ENCODE assay signal across 14 cellular contexts in the genomic region with DNA sequence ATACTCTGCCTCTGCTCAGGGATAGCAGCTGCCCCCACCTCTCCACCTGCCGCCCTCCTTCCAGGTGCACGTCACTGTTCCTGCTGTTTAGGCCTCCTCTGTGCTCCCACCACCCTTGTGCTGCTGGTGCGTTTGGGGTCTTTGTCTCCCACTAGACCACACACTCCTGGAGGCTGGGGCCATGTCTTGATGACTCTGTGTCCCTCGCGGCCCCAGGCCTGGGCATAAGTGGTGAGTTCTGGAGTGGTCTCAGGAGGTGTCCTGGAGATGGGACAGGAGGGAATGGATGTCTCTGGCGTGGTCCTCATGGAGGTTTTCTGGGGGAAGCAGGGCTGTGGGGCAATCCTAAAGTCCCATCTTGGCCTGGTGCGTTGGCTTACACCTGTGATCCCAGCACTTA.
DNase-seq lines count a peak whose midpoint lies in the region; ATAC-seq, FAIRE-seq and TF ChIP-seq lines count a peak whose summit lies in the region.
"Had no signal": no experiment of that assay in that cellular context is flagged by ENCODE, and none has a peak within 500 bp of the region (broad histone marks: within the 10 kb centered on the region; RNA-seq: fewer than 3 reads in every experiment).

No MANE protein-coding gene starts in this region.

- no peak overlapping the region for H3K18ac ChIP-seq in H1 (ENCODE audit: extremely low read depth, low read length)

- no peak overlapping the region for H3K23ac ChIP-seq in H1 (ENCODE audit: insufficient read length)

- POLR2A ChIA-PET in A549 (lab: Yijun Ruan, JAX) (no interaction called here), H1 (lab: Charles Lee; ENCODE audit: partially characterized antibody) (interaction anchor here (1.0 to 1.3 kb wide), 2 partner anchors 20 to 78 kb away, joined by 3 read pairs; no protein-coding TSS in a partner anchor)

- 0 out of 2 replicates have a peak, but pooled peaks have one; percentile 10 for TF ChIP-seq POLR2A in A549 (IDR thresholded peaks at IDR 0.05; ENCODE audit: low read length)
- no peak for TF ChIP-seq POLR2A in H1 (IDR thresholded peaks at IDR 0.05; ENCODE audit: control extremely low read depth in 1 of 2, low read depth in 2 of 2, low read length in 2 of 2)

- intact Hi-C loops in kidney (cut with DNase I) = no loop called here

- H4K5ac ChIP-seq in H1 (ENCODE audit: insufficient read length, low read depth, low read length) = no peak overlapping the region

- no peaks in the 10 kb centered on the region for H3K23me2 ChIP-seq in H1 (ENCODE audit: low read depth, low read length)

- no peak overlapping the region for H3K27ac ChIP-seq in A549
- H3K27ac ChIP-seq in H1 (ENCODE audit: low read depth, low read length) = no peak overlapping the region
- no peak overlapping the region for H3K27ac ChIP-seq in kidney (ENCODE audit: low read depth in 2 of 2, low read length in 2 of 2)
- H3K27ac ChIP-seq: BLaER1 treated with 17β-estradiol and CSF1 and Interleukin-3, amounts not matched to agents 10 nM and 100 nM had no signal

- CTCF ChIA-PET in A549 (lab: Yijun Ruan, JAX) = no interaction called here
- CTCF ChIA-PET in H1 (lab: Charles Lee; ENCODE audit: partially characterized antibody) = interaction anchor here (0.8 to 2.9 kb wide), 3 partner anchors 23 to 142 kb away, joined by 3 to 10 read pairs (median 4); no protein-coding TSS in a partner anchor

- H3K4me2 ChIP-seq in A549 (no peak overlapping the region), H1 (ENCODE audit: insufficient read depth in 1 of 2, low read depth in 2 of 2, low read length in 2 of 2) (no peak overlapping the region)
- H3K4me2 ChIP-seq: BLaER1 treated with 17β-estradiol and CSF1 and Interleukin-3, amounts not matched to agents 10 nM and 100 nM had no signal

- no peak for ATAC-seq in A549
- no peak for ATAC-seq in GM21381 (IDR thresholded peaks at IDR 0.05; ENCODE audit: unreplicated experiment)
- ATAC-seq in GM21723 (IDR thresholded peaks at IDR 0.05; ENCODE audit: unreplicated experiment) = no peak
- ATAC-seq: CD8-positive, alpha-beta T cell had no signal

- TF ChIP-seq EP300 in A549 (IDR thresholded peaks at IDR 0.05) = no peak
- TF ChIP-seq EP300 in H1 (IDR thresholded peaks at IDR 0.05; ENCODE audit: borderline replicate concordance in 1 of 2, low read depth in 2 of 2, low read length in 2 of 2) = no peak

- H2BK15ac ChIP-seq in H1 (ENCODE audit: low read length) = no peak overlapping the region

- H3K9ac ChIP-seq in H1 (replicated peaks in 1 of 4; ENCODE audit: extremely low read depth in 1 of 4, low read depth in 3 of 4, low read length in 3 of 4) = no peak overlapping the region
- no peak overlapping the region for H3K9ac ChIP-seq in kidney (ENCODE audit: low read length in 2 of 2)
- H3K9ac ChIP-seq: BLaER1 treated with 17β-estradiol and CSF1 and Interleukin-3, amounts not matched to agents 10 nM and 100 nM had no signal

- no peaks in the 10 kb centered on the region; the same call in 1 of the 2 replicates for H3K79me1 ChIP-seq in H1 (ENCODE audit: low read depth, low read length)

- no peak overlapping the region for H2AFZ ChIP-seq in H1 (ENCODE audit: low read length)

- H2BK20ac ChIP-seq in H1 (ENCODE audit: low read length) = no peak overlapping the region

- H3K4me1 ChIP-seq in A549 (no peaks in the 10 kb centered on the region), H1 (replicated peaks in 1 of 4; ENCODE audit: control insufficient read depth in 3 of 4, insufficient read depth in 4 of 4, low read length in 3 of 4) (no peaks in the 10 kb centered on the region), kidney (ENCODE audit: control insufficient read depth in 1 of 2, insufficient read depth in 1 of 2, low read depth in 1 of 2, low read length in 2 of 2) (peaks cover 0 to 3% of the 10 kb centered on the region in 2 donors)
- H3K4me1 ChIP-seq: BLaER1 treated with 17β-estradiol and CSF1 and Interleukin-3, amounts not matched to agents 10 nM and 100 nM had no signal

- H3K79me2 ChIP-seq in H1 (ENCODE audit: control insufficient read depth in 1 of 2, insufficient read depth in 2 of 2, low read length in 2 of 2) = no peaks in the 10 kb centered on the region

- H3K14ac ChIP-seq in H1 (ENCODE audit: insufficient read length) = no peak overlapping the region

- H3K56ac ChIP-seq in H1 (replicated peaks; ENCODE audit: insufficient read length, low read depth, low read length) = no peak overlapping the region

- H4K20me1 ChIP-seq in H1 (replicated peaks in 1 of 2; ENCODE audit: control insufficient read depth in 1 of 2, insufficient read depth in 2 of 2, low read length in 2 of 2) = no peaks in the 10 kb centered on the region
- H4K20me1 ChIP-seq: BLaER1 treated with 17β-estradiol and CSF1 and Interleukin-3, amounts not matched to agents 10 nM and 100 nM had no signal

- no peak overlapping the region for H3K4me3 ChIP-seq in A549
- H3K4me3 ChIP-seq in H1 (ENCODE audit: extremely low read depth in 1 of 4, insufficient read depth in 2 of 4, low read depth in 3 of 4, low read length in 4 of 4) = no peak overlapping the region
- H3K4me3 ChIP-seq in kidney (ENCODE audit: low read length in 2 of 2) = no peak overlapping the region
- H3K4me3 ChIP-seq: BLaER1 treated with 17β-estradiol and CSF1 and Interleukin-3, amounts not matched to agents 10 nM and 100 nM had no signal

- 76% methylated on average over 6 of the region's 7 CpGs for WGBS in A549 (ENCODE audit: missing lambda C conversion rate)
- 85% methylated on average over 7 of the region's 7 CpGs; no CpG with 5 or more reads in 1 of the 2 experiments for WGBS in H1 (ENCODE audit: extremely low coverage in 1 of 2, insufficient coverage in 1 of 2, insufficient read length in 1 of 2, insufficient replicate concordance in 2 of 2, low coverage in 1 of 2, low lambda C conversion rate in 2 of 2, missing lambda C conversion rate in 1 of 2), 2 experiments

- peak overlapping the region; percentile 57; the same call in 1 of the 2 replicates for H4K8ac ChIP-seq in H1 (ENCODE audit: extremely low read depth, insufficient read depth, low read length)

- H2BK120ac ChIP-seq in H1 (replicated peaks; ENCODE audit: low read depth, low read length) = no peak overlapping the region

- H2BK12ac ChIP-seq in H1 (ENCODE audit: low read depth, low read length) = no peak overlapping the region

- H2AK5ac ChIP-seq in H1 (ENCODE audit: low read depth, low read length) = no peak overlapping the region

- H3K9me3 ChIP-seq in A549 (peaks cover 14% of the 10 kb centered on the region), H1 (ENCODE audit: insufficient read depth in 2 of 2, low read depth in 1 of 2, low read length in 1 of 2) (peaks cover 12 to 15% of the 10 kb centered on the region in 2 experiments), kidney (ENCODE audit: control insufficient read depth in 1 of 2, low read length in 2 of 2) (peaks cover 3 to 5% of the 10 kb centered on the region in 2 donors)

- FAIRE-seq in A549 (lab: Jason Lieb, UNC) (no peak), H1 (lab: Jason Lieb, UNC) (no peak), kidney (lab: Jason Lieb, UNC) (no peak), urothelium cell line (lab: Jason Lieb, UNC) (peak; percentile 23)

- DNase-seq in A549 (ENCODE audit: low read depth in 1 of 2, low spot score in 1 of 2) (no peak), H1 (ENCODE audit: low read depth in 1 of 2, low spot score in 2 of 2) (no peak), kidney (peak; percentile 44), urothelium cell line (ENCODE audit: low spot score) (no peak), NCI-H446 (lab: John Stamatoyannopoulos, UW) (no peak)
- DNase-seq: 8988T; Calu3; CD8-positive, alpha-beta T cell; DMS79 treated with DMSO at 0.1 percent for 48 hours; GF-D8; HCEC 1CT had no signal

- TF ChIP-seq CTCF in A549 (IDR thresholded peaks at IDR 0.05) (no peak), H1 (IDR thresholded peaks at IDR 0.05; ENCODE audit: control extremely low read depth in 1 of 3, insufficient read depth in 1 of 3, low read depth in 1 of 3, low read length in 3 of 3) (no peak), kidney (IDR thresholded peaks at IDR 0.05; ENCODE audit: borderline replicate concordance, extremely low read depth, insufficient read depth) (no peak)

- H3K36me3 ChIP-seq in H1 (ENCODE audit: control insufficient read depth in 2 of 4, insufficient read depth in 4 of 4, low read length in 3 of 4) (no peaks in the 10 kb centered on the region), kidney (ENCODE audit: control insufficient read depth in 1 of 2, insufficient read depth in 2 of 2, low read length in 2 of 2) (no peaks in the 10 kb centered on the region)
- H3K36me3 ChIP-seq: BLaER1 treated with 17β-estradiol and CSF1 and Interleukin-3, amounts not matched to agents 10 nM and 100 nM had no signal

- H4K91ac ChIP-seq in H1 (replicated peaks; ENCODE audit: insufficient read length, low read length) = no peak overlapping the region

- H2BK5ac ChIP-seq in H1 (ENCODE audit: low read depth, low read length) = no peak overlapping the region

- H3K27me3 ChIP-seq in H1 (replicated peaks in 1 of 4; ENCODE audit: control insufficient read depth in 3 of 4, extremely low read depth in 1 of 4, insufficient read depth in 3 of 4, low read length in 3 of 4) = peaks cover 0 to 3% (median 0%) of the 10 kb centered on the region in 4 experiments; a peak in 1 of 7 replicates
- H3K27me3 ChIP-seq: BLaER1 treated with 17β-estradiol and CSF1 and Interleukin-3, amounts not matched to agents 10 nM and 100 nM had no signal

- H3K4ac ChIP-seq in H1 (replicated peaks; ENCODE audit: insufficient read length, low read depth, low read length) = no peak overlapping the region

- no peak for TF ChIP-seq RAD21 in A549 (conservative IDR thresholded peaks at IDR 0.05 in 1 of 2, IDR thresholded peaks at IDR 0.05 in 1 of 2)
- TF ChIP-seq RAD21 in H1 (IDR thresholded peaks at IDR 0.05 in 1 of 2, conservative IDR thresholded peaks at IDR 0.05 in 1 of 2; ENCODE audit: low read depth in 2 of 2, low read length in 2 of 2) = no peak

TF ChIP-seq in A549, 52 proteins besides CTCF, POLR2A, EP300 and RAD21 (continues in another document):
- TF ChIP-seq POLR2AphosphoS2 (conservative IDR thresholded peaks at IDR 0.05; ENCODE audit: low read length) = no peak
- no peak for TF ChIP-seq NPAS2 (CRISPR knock-in tag; IDR thresholded peaks at IDR 0.05; ENCODE audit: borderline replicate concordance)
- no peak for TF ChIP-seq CBX8 (IDR thresholded peaks at IDR 0.05)
- TF ChIP-seq BHLHE40 (IDR thresholded peaks at IDR 0.05; ENCODE audit: low read depth, low read length) = no peak

TF ChIP-seq in H1, 55 proteins besides CTCF, POLR2A, EP300 and RAD21:
- TF ChIP-seq NANOG (IDR thresholded peaks at IDR 0.05; ENCODE audit: insufficient read depth, low read depth, low read length, poor library complexity, severe bottlenecking) (no peak), SP1 (IDR thresholded peaks at IDR 0.05; ENCODE audit: low read depth, low read length) (no peak), CHD1 (IDR thresholded peaks at IDR 0.05; ENCODE audit: low read depth, low read length) (no peak), MAFK (IDR thresholded peaks at IDR 0.05; ENCODE audit: low read depth, low read length) (no peak), TAF7 (optimal IDR thresholded peaks at IDR 0.05; ENCODE audit: borderline replicate concordance, low read depth, low read length) (no peak)
- TF ChIP-seq, protein P1, sequence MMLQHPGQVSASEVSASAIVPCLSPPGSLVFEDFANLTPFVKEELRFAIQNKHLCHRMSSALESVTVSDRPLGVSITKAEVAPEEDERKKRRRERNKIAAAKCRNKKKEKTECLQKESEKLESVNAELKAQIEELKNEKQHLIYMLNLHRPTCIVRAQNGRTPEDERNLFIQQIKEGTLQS (IDR thresholded peaks at IDR 0.05; ENCODE audit: insufficient read depth, low read depth, low read length) = no peak

Comparison
In these comparisons a context has a peak if more than half of its experiments do, and no peak if none do; other contexts are left out.
1. Of the 18 proteins assayed by ChIP-seq in both H1 and A549: peak only in H1: none; only in A549: POLR2A; in both: none; in neither: 17.